In genomic region chr17:62380253-62380652, GRCh38 we compare ENCODE assay signal across 1 cellular context.
TF ChIP-seq lines count a peak whose summit lies in the region.

Gene EFCAB3, plus strand, starts transcription at chr17:62380553. Its CDS starts 2,427 bp downstream, at chr17:62382980.

TF ChIP-seq in GM23338, 12 proteins besides CTCF, POLR2A, EP300 and RAD21 (continued from another document):
- no peak for TF ChIP-seq ZNF462 (CRISPR knock-in tag; IDR thresholded peaks at IDR 0.05)
TF ChIP-seq in GM23338: peak in this region for 0.
